In the genomic region with DNA sequence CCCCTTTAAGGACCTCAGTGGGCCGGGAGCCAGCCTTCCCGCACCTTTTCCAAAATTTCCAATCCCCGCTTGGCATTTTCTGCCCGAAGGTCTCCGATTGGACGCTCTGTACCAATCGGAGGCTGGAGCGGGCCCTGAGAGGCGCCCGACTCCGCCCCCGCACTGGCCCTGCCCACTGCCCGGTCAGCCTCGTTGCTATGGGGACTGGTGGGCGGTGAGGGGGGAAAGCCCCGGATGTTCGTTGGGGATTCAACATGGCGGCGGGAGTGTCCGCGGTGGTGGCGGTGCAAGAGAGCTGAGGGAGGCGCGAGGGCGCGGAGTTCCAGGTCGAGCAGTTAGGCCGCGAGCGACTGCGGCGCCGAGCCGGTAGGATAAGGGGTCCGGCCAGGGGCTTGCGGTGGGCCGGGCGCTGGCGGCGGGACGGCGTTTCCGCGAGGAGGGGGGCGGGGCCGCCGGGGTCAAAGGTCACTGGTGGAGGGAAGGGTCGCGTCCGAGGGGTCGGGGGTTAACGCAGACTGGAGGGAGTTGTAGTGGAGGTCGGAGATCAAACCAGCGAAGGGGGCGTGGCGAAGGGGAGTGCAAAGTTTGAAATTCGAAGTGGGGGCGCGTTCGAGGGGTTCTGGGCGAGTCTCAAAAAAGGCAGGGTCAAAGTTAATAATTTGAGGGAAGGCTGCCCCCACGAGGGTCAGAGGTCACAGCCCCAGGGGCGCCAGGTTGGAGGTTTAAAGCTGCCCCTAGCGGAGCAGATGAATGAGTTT, we compare ENCODE assay signal across 8 cellular contexts. TPM values are rescaled to one million over a fixed set of nuclear protein-coding genes. Genes with fewer than 3 reads are reported as not detected.
A peak's percentile ranks its signal among the peaks of the same experiment; 100 is the strongest.
DNase-seq lines count a peak whose midpoint lies in the region; TF ChIP-seq lines count a peak whose summit lies in the region.

TSS of gene PAK4 (plus strand) at position 233 of the 758 bp plus-strand sequence. CDS start 43,768 bp downstream, outside the sequence.

- H3K4me3 ChIP-seq in effector memory CD4-positive, alpha-beta T cell (ENCODE audit: insufficient read depth, low read depth, low read length, poor library complexity, severe bottlenecking), result peak within 1 kb of the TSS; percentile 84

- H3K36me3 ChIP-seq in effector memory CD4-positive, alpha-beta T cell (ENCODE audit: control insufficient read depth, insufficient read depth, low read length), result no peaks in the 10 kb centered on the region

- H3K27ac ChIP-seq in effector memory CD4-positive, alpha-beta T cell (ENCODE audit: insufficient read depth, low read length, poor library complexity, severe bottlenecking), result peak within 1 kb of the TSS; percentile 94

- no peaks in the 10 kb centered on the region for H3K9me3 ChIP-seq in effector memory CD4-positive, alpha-beta T cell (ENCODE audit: control insufficient read depth, low read length)

- DNase-seq in CMK (ENCODE audit: low read depth) (peak; percentile 92), GM20000 (ENCODE audit: low spot score) (peak; percentile 100), HT1080 (ENCODE audit: low read depth) (peak; percentile 97), NOMO-1 treated with DMSO at 0.1 percent for 48 hours (lab: John Stamatoyannopoulos, UW; ENCODE audit: unreplicated experiment) (peak; percentile 97), medulla oblongata (ENCODE audit: extremely low spot score) (peak; percentile 98)
- peak; percentile 93 for DNase-seq in activated CD8-positive, alpha-beta memory T cell treated with anti-CD3 and anti-CD28 coated beads for 4 hours (ENCODE audit: low read depth in 2 of 2)
- DNase-seq in effector memory CD4-positive, alpha-beta T cell, result peak; percentile 92 to 95 (median 93)
- DNase-seq in stimulated activated CD8-positive, alpha-beta memory T cell treated with anti-CD3 and anti-CD28 coated beads, Interleukin-12 subunit alpha, Interleukin-12 subunit beta, amount 100 ng/mL, for 1 hour (ENCODE audit: low read depth), result peak; percentile 93

- H3K27me3 ChIP-seq in effector memory CD4-positive, alpha-beta T cell (replicated peaks; ENCODE audit: control insufficient read depth, insufficient read depth, low read length, poor library complexity, severe bottlenecking), result no peaks in the 10 kb centered on the region

- no peak for TF ChIP-seq CTCF in GM20000 (IDR thresholded peaks at IDR 0.05; ENCODE audit: extremely low read depth, missing control alignments)

- H3K4me1 ChIP-seq in effector memory CD4-positive, alpha-beta T cell (ENCODE audit: control insufficient read depth, insufficient read depth, low read length, poor library complexity, severe bottlenecking), result peaks cover 10% of the 10 kb centered on the region

RNA-seq across cellular contexts. Expression of gene PAK4, which starts in this region (rescaled TPM):
- total RNA-seq in HT1080 (2014; rRNA removed; shearing (Covaris generic)), result 8.0 and 13.0 TPM in 2 replicates
- polyA plus RNA-seq in HT1080 (2015; cell fraction: cytosol; rRNA removed), result 64.1 and 66.0 TPM in 2 replicates
- 47.8 and 49.8 TPM in 2 replicates for polyA plus RNA-seq in HT1080 (2015; cell fraction: nucleus; rRNA removed)

Comparison
In these comparisons a context has a peak if more than half of its experiments do, and no peak if none do; other contexts are left out.
1. Peak in every context shown above with its lines: DNase-seq, H3K4me3 ChIP-seq and H3K27ac ChIP-seq.